Comparison of ENCODE assay signal across 23 cellular contexts in the genomic region with DNA sequence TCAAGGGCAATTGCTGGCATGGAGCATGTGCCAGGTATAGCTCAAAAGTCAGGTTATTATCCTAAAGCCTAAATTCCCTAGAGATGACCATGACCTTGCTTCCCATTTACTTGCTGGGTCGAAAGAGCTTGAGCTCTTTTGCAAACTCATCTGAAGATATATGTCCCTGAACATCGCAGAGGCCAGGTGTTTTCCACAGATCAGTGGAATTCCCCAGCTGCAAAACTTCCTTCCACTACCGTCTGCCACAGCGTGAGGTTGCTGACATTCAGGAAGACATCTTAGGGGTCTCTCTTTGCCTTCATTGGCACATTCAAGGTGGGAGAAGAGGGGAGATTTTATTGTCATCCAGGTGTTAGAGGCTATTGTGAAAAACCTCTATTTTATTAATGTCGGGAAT.
"Had no signal": no experiment of that assay in that cellular context is flagged by ENCODE, and none has a peak within 500 bp of the region (broad histone marks: within the 10 kb centered on the region; RNA-seq: fewer than 3 reads in every experiment).

No MANE protein-coding gene starts in this region.

- H3K27ac ChIP-seq: dorsolateral prefrontal cortex, gastroesophageal sphincter, hepatocyte, left ventricle myocardium inferior, right atrium auricular region, upper lobe of left lung had no signal

- H3K27me3 ChIP-seq: gastroesophageal sphincter, hepatocyte, right atrium auricular region, upper lobe of left lung had no signal

- H3K9me3 ChIP-seq: gastroesophageal sphincter, left ventricle myocardium inferior, mucosa of descending colon, right atrium auricular region, upper lobe of left lung had no signal

- H3K4me1 ChIP-seq: gastroesophageal sphincter, left ventricle myocardium inferior, right atrium auricular region, upper lobe of left lung had no signal

- DNase-seq: activated B cell treated with CpG ODN at 0.5 μM for 24 hours; activated CD4-positive, alpha-beta T cell treated with anti-CD3 and anti-CD28 coated beads, Interleukin-2, amount 50 U/mL, for 1 hour; activated CD8-positive, alpha-beta memory T cell treated with anti-CD3 and anti-CD28 coated beads, Interleukin-2, amount 10 ng/mL, durations not matched to agents 7 days and 5 days; activated CD8-positive, alpha-beta T cell treated with anti-CD3 and anti-CD28 coated beads, Interleukin-2, amount 10 ng/mL, durations not matched to agents 7 days and 5 days; activated T-cell treated with anti-CD3 and anti-CD28 coated beads, Interleukin-2, amount 50 U/mL, for 48 hours; anterior cingulate cortex; dorsolateral prefrontal cortex; effector memory CD4-positive, alpha-beta T cell; islet precursor cell; left ventricle myocardium inferior; mucosa of descending colon; stimulated activated CD4-positive, alpha-beta T cell treated with anti-CD3 and anti-CD28 coated beads, Interleukin-1b, Interleukin-23, amount 100 ng/mL, for 48 hours; stimulated activated CD4-positive, alpha-beta T cell treated with anti-CD3 and anti-CD28 coated beads, Interleukin-4, amount 100 ng/mL, for 4 hours; stimulated activated CD8-positive, alpha-beta memory T cell treated with anti-CD3 and anti-CD28 coated beads, Interleukin-4, amount 100 ng/mL, for 48 hours; stimulated activated naive CD8-positive, alpha-beta T cell treated with anti-CD3 and anti-CD28 coated beads, Interleukin-15, amount 100 ng/mL, for 72 hours; substantia nigra; upper lobe of left lung had no signal

- ATAC-seq: activated CD8-positive, alpha-beta memory T cell treated with anti-CD3 and anti-CD28 coated beads, Interleukin-2, amount 10 ng/mL, durations not matched to agents 7 days and 5 days; activated CD8-positive, alpha-beta T cell treated with anti-CD3 and anti-CD28 coated beads, Interleukin-2, amount 10 ng/mL, durations not matched to agents 7 days and 5 days; gastroesophageal sphincter; stimulated activated memory B cell treated with anti-CD40 and anti-IgM and Interleukin-4, amounts not matched to agents 10 μg/mL and 1 μg/mL and 100 μg/mL, for 72 hours; stimulated activated naive CD8-positive, alpha-beta T cell treated with anti-CD3 and anti-CD28 coated beads, Interleukin-15, amount 100 ng/mL, for 72 hours had no signal

- H3K4me3 ChIP-seq: dorsolateral prefrontal cortex, gastroesophageal sphincter, hepatocyte, left ventricle myocardium inferior, lung, mucosa of descending colon, right atrium auricular region, smooth muscle cell, upper lobe of left lung had no signal

- H3K36me3 ChIP-seq: gastroesophageal sphincter, left ventricle myocardium inferior, right atrium auricular region, upper lobe of left lung had no signal
